Comparison of ENCODE assay signal across 22 cellular contexts in the genomic region with DNA sequence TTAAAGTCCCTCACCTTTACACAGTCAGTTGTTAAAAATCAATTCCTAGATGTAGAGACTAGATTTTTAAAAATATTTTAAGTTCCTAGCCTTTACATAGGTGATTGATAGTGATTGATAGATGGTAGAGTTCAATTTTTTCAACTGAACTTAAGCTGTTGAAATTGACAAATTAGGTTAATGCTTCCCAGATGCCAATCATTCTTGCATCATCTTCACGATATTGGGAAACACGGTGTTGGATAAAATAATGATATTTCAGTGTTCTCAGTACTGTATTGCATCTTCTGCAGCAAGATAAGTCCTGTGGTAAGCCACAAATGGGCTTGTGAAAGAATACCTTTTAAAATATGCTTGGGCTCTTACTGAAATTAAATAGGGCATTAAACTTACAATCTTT.
DNase-seq lines count a peak whose midpoint lies in the region; ATAC-seq, FAIRE-seq and TF ChIP-seq lines count a peak whose summit lies in the region.
"Had no signal": no experiment of that assay in that cellular context is flagged by ENCODE, and none has a peak within 500 bp of the region (broad histone marks: within the 10 kb centered on the region; RNA-seq: fewer than 3 reads in every experiment).

No MANE protein-coding gene starts in this region.

- H3K27me3 Mint-ChIP-seq in astrocyte (ENCODE audit: low read depth, unreplicated experiment) (no peaks in the 10 kb centered on the region), progenitor cell of endocrine pancreas (no peaks in the 10 kb centered on the region)
- H3K27me3 Mint-ChIP-seq: IgD-negative memory B cell had no signal

- CTCF ChIA-PET in HepG2 (lab: Yijun Ruan, JAX; ENCODE audit: low intra/inter-chr PET ratio, low total read pairs): no interaction called here

- no peak overlapping the region for H3K4me3 Mint-ChIP-seq in astrocyte (ENCODE audit: unreplicated experiment)
- H3K4me3 Mint-ChIP-seq in progenitor cell of endocrine pancreas (ENCODE audit: low read depth): no peak overlapping the region
- H3K4me3 Mint-ChIP-seq: B cell, IgD-negative memory B cell, T-cell had no signal

- no peaks in the 10 kb centered on the region for H3K36me3 ChIP-seq in HepG2 (replicated peaks in 1 of 2; ENCODE audit: control insufficient read depth in 1 of 2, insufficient read depth in 2 of 2, low read length in 2 of 2)
- no peaks in the 10 kb centered on the region for H3K36me3 ChIP-seq in right lobe of liver
- no peaks in the 10 kb centered on the region for H3K36me3 ChIP-seq in astrocyte (ENCODE audit: insufficient read depth, low read length)
- H3K36me3 ChIP-seq: Peyer's patch, SJCRH30 had no signal

- no TSS peak for BruUV-seq in HepG2 (replicated peaks; lab: Mats Ljungman, UMichigan)

- no peak for TF ChIP-seq CTCF in HepG2 (CRISPR knock-in tag; IDR thresholded peaks at IDR 0.05)
- TF ChIP-seq CTCF in right lobe of liver (IDR thresholded peaks at IDR 0.05): no peak
- TF ChIP-seq CTCF in astrocyte (IDR thresholded peaks at IDR 0.05; ENCODE audit: insufficient read depth, low read depth, low read length): no peak
- no peak for TF ChIP-seq CTCF in fibroblast of pulmonary artery (IDR thresholded peaks at IDR 0.05; ENCODE audit: low read length, missing control alignments)
- TF ChIP-seq CTCF in progenitor cell of endocrine pancreas (IDR thresholded peaks at IDR 0.05; ENCODE audit: unreplicated experiment): no peak

- TF ChIP-seq POLR2A in HepG2 (IDR thresholded peaks at IDR 0.05; ENCODE audit: insufficient read depth in 1 of 2, low read depth in 2 of 2, low read length in 2 of 2) (no peak), right lobe of liver (IDR thresholded peaks at IDR 0.05) (no peak)

- H4K20me1 ChIP-seq in HepG2 (ENCODE audit: insufficient read depth, low read length) (no peaks in the 10 kb centered on the region), astrocyte (ENCODE audit: insufficient read depth, low read length) (no peaks in the 10 kb centered on the region)

- TF ChIP-seq EP300 in HepG2 (IDR thresholded peaks at IDR 0.05; ENCODE audit: low read depth in 2 of 2, low read length in 2 of 2): no peak
- TF ChIP-seq EP300 in HepG2 (CRISPR knock-in tag; IDR thresholded peaks at IDR 0.05; ENCODE audit: borderline replicate concordance): no peak

- in situ Hi-C loops in HepG2 (cut with HindIII; ENCODE audit: extremely low pct_ligation_motif_present, low pct_unique_long_range_greater_than_20kb): no loop called here

- H3K27ac ChIP-seq in HepG2 (ENCODE audit: extremely low read length, insufficient read depth, low read length): no peak overlapping the region
- H3K27ac ChIP-seq in right lobe of liver: no peak overlapping the region
- no peak overlapping the region for H3K27ac ChIP-seq in astrocyte (ENCODE audit: low read depth, low read length)
- H3K27ac ChIP-seq: GM23248, Peyer's patch, SJCRH30 had no signal

- no peak for DNase-seq in HepG2 (ENCODE audit: low spot score)
- DNase-seq in right lobe of liver: no peak
- peak; percentile 23 for DNase-seq in astrocyte (ENCODE audit: low read depth)
- peak; percentile 1 for DNase-seq in fibroblast of pulmonary artery (ENCODE audit: low read depth)
- no peak for DNase-seq in progenitor cell of endocrine pancreas (ENCODE audit: low spot score, unreplicated experiment)
- DNase-seq in stimulated activated CD4-positive, alpha-beta T cell treated with anti-CD3 and anti-CD28 coated beads, Interleukin-15, amount 100 ng/mL, for 24 hours: no peak
- DNase-seq: DMS79, GM23248, Karpas-422, NCI-H1092, NCI-H1436, NCI-H1930, NCI-H2227 treated with DMSO at 0.1 percent for 48 hours, NCI-H510A, Peyer's patch, SJCRH30, T-cell had no signal

- H3K9me3 ChIP-seq in HepG2 (ENCODE audit: low read length) (no peaks in the 10 kb centered on the region), right lobe of liver (no peaks in the 10 kb centered on the region), astrocyte (ENCODE audit: insufficient read depth, low read depth, low read length) (no peaks in the 10 kb centered on the region)
- H3K9me3 ChIP-seq: Peyer's patch, SJCRH30 had no signal

- no peaks in the 10 kb centered on the region for H3K36me3 Mint-ChIP-seq in astrocyte (ENCODE audit: low read depth, unreplicated experiment)
- H3K36me3 Mint-ChIP-seq in progenitor cell of endocrine pancreas (ENCODE audit: insufficient read depth): no peaks in the 10 kb centered on the region
- H3K36me3 Mint-ChIP-seq: IgD-negative memory B cell, T-cell had no signal

- ATAC-seq in HepG2: no peak
- ATAC-seq in right lobe of liver: no peak
- ATAC-seq in GM21717 (IDR thresholded peaks at IDR 0.05; ENCODE audit: unreplicated experiment): no peak
- no peak for ATAC-seq in HG03460 (IDR thresholded peaks at IDR 0.05; ENCODE audit: unreplicated experiment)
- ATAC-seq: HCT116, T-cell had no signal

- POLR2A ChIA-PET in HepG2 (lab: Yijun Ruan, JAX): no interaction called here

- H3K27me3 ChIP-seq in HepG2 (ENCODE audit: control insufficient read depth in 1 of 2, insufficient read depth in 2 of 2, low read length in 2 of 2): no peaks in the 10 kb centered on the region
- no peaks in the 10 kb centered on the region for H3K27me3 ChIP-seq in right lobe of liver
- H3K27me3 ChIP-seq in astrocyte (ENCODE audit: insufficient read depth, low read length): no peaks in the 10 kb centered on the region
- H3K27me3 ChIP-seq: Peyer's patch, SJCRH30 had no signal

- H2AFZ ChIP-seq in HepG2 (ENCODE audit: low read length) (no peak overlapping the region), astrocyte (ENCODE audit: low read depth, low read length) (no peak overlapping the region)
- H2AFZ ChIP-seq: GM23248 had no signal

- H3K4me1 Mint-ChIP-seq in astrocyte (ENCODE audit: low read depth, unreplicated experiment) (peaks cover 24% of the 10 kb centered on the region), progenitor cell of endocrine pancreas (ENCODE audit: low read depth) (peaks cover 2% of the 10 kb centered on the region)
- H3K4me1 Mint-ChIP-seq: B cell, IgD-negative memory B cell, T-cell had no signal

- FAIRE-seq in HepG2 (lab: Jason Lieb, UNC): no peak
- no peak for FAIRE-seq in astrocyte (lab: Jason Lieb, UNC)

- H3K4me1 ChIP-seq in HepG2 (ENCODE audit: insufficient read depth, low read length) (no peaks in the 10 kb centered on the region; the same call in 1 of the 2 replicates), right lobe of liver (no peaks in the 10 kb centered on the region), astrocyte (ENCODE audit: insufficient read depth, low read length) (no peaks in the 10 kb centered on the region)
- H3K4me1 ChIP-seq: Peyer's patch had no signal

- intact Hi-C loops in HepG2 (cut with micrococcal nuclease; ENCODE audit: unreplicated experiment) (no loop called here), right lobe of liver (cut with DNase I) (no loop called here)

- no peaks in the 10 kb centered on the region for H3K9me3 Mint-ChIP-seq in astrocyte (ENCODE audit: unreplicated experiment)
- H3K9me3 Mint-ChIP-seq in progenitor cell of endocrine pancreas (ENCODE audit: low read depth): no peaks in the 10 kb centered on the region
- H3K9me3 Mint-ChIP-seq: IgD-negative memory B cell, T-cell had no signal

- H3K27ac Mint-ChIP-seq in astrocyte (ENCODE audit: unreplicated experiment) (no peak overlapping the region), progenitor cell of endocrine pancreas (no peak overlapping the region)
- H3K27ac Mint-ChIP-seq: B cell, IgD-negative memory B cell, T-cell had no signal

- H3K9ac ChIP-seq in HepG2 (ENCODE audit: insufficient read depth, low read depth, low read length) (no peak overlapping the region), astrocyte (ENCODE audit: low read length) (no peak overlapping the region)
- H3K9ac ChIP-seq: GM23248 had no signal

- H3K4me3 ChIP-seq in HepG2 (replicated peaks in 1 of 3; ENCODE audit: insufficient read depth in 1 of 3, low read depth in 2 of 3, low read length in 3 of 3) (no peak overlapping the region), right lobe of liver (no peak overlapping the region), astrocyte (ENCODE audit: insufficient read depth, low read depth, low read length) (no peak overlapping the region), fibroblast of pulmonary artery (replicated peaks; ENCODE audit: low read depth, low read length) (no peak overlapping the region)
- H3K4me3 ChIP-seq: GM23248, Peyer's patch, SJCRH30 had no signal

- H3K79me2 ChIP-seq in HepG2 (ENCODE audit: insufficient read depth, low read length) (no peaks in the 10 kb centered on the region), astrocyte (ENCODE audit: insufficient read depth, low read length) (no peaks in the 10 kb centered on the region)

- TF ChIP-seq RAD21 in HepG2 (CRISPR knock-in tag; IDR thresholded peaks at IDR 0.05): no peak

- H3K4me2 ChIP-seq in HepG2 (ENCODE audit: low read depth, low read length) (no peak overlapping the region), astrocyte (ENCODE audit: low read length) (no peak overlapping the region)

- 1% methylated on average over 2 of the region's 2 CpGs for WGBS in HepG2 (ENCODE audit: low lambda C conversion rate)
- 13% methylated on average over 2 of the region's 2 CpGs for WGBS in right lobe of liver (ENCODE audit: insufficient coverage, low coverage, low lambda C conversion rate, missing lambda C conversion rate)

TF ChIP-seq in HepG2, 621 proteins besides CTCF, POLR2A, EP300 and RAD21:
- peak; percentile 76 for TF ChIP-seq CEBPB (IDR thresholded peaks at IDR 0.05; ENCODE audit: borderline replicate concordance, low read depth, low read length)
- no peak for TF ChIP-seq DNMT3B (CRISPR knock-in tag; conservative IDR thresholded peaks at IDR 0.05)

Comparison
In these comparisons a context has a peak if more than half of its experiments do, and no peak if none do; other contexts are left out.
1. DNase-seq: peak in astrocyte (single experiment) and fibroblast of pulmonary artery (single experiment); none in HepG2 (single experiment), right lobe of liver (0 of 3), progenitor cell of endocrine pancreas (single experiment) and stimulated activated CD4-positive, alpha-beta T cell treated with anti-CD3 and anti-CD28 coated beads, Interleukin-15, amount 100 ng/mL, for 24 hours (single experiment).